Comparison of ENCODE assay signal across 1 cellular context in the genomic region with DNA sequence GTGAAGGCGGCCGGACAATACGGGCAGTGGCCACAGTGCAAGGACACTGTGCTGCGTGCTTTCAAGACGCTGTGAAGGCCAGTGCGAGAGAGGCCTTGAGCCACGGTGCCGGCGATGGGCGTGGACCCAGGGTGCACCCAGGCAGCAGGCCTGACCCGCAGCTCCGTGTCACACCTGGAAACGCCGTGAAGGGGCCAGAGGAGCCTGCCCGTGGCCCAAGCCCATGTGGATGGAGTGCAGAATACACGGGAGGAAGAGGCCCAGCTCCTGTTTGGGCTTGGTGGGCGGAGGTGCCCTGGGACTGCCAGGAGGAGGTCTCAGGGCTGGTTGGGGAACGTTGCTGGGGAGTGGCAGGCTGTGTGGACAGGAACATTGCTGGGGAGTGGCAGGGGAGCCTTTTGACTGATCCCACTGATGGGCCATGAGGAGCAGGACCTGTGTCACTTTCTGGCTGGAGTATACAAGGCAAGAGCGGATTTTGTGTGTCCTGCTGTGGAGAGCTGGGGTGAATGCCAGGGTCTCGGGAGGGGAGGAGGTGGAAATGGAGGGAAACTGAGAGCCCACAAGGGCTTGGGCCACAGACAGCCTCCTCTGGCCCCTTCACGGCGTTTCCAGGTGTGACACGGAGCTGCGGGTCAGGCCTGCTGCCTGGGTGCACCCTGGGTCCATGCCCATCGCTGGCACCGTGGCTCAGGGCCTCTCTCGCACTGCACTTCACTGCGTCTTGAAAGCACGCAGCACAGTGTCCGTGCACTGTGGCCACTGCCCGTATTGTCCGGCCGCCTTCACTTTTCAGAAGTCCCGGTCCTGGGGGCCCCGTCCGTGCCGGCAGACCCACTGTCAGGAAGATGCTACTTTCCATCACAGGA.
TF ChIP-seq lines count a peak whose summit lies in the region.

No MANE protein-coding gene starts in this region.

TF ChIP-seq in GM23338, 12 proteins besides CTCF, POLR2A, EP300 and RAD21 (continued from another document):
- TF ChIP-seq ZNF331 (CRISPR knock-in tag; IDR thresholded peaks at IDR 0.05; ENCODE audit: low read depth): no peak
- TF ChIP-seq ZNF114 (CRISPR knock-in tag; IDR thresholded peaks at IDR 0.05): no peak
- TF ChIP-seq CREB1 (CRISPR knock-in tag; IDR thresholded peaks at IDR 0.05; ENCODE audit: low read depth): no peak
- TF ChIP-seq, protein P1, sequence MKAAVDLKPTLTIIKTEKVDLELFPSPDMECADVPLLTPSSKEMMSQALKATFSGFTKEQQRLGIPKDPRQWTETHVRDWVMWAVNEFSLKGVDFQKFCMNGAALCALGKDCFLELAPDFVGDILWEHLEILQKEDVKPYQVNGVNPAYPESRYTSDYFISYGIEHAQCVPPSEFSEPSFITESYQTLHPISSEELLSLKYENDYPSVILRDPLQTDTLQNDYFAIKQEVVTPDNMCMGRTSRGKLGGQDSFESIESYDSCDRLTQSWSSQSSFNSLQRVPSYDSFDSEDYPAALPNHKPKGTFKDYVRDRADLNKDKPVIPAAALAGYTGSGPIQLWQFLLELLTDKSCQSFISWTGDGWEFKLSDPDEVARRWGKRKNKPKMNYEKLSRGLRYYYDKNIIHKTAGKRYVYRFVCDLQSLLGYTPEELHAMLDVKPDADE (IDR thresholded peaks at IDR 0.05): no peak
- TF ChIP-seq, protein P2, sequence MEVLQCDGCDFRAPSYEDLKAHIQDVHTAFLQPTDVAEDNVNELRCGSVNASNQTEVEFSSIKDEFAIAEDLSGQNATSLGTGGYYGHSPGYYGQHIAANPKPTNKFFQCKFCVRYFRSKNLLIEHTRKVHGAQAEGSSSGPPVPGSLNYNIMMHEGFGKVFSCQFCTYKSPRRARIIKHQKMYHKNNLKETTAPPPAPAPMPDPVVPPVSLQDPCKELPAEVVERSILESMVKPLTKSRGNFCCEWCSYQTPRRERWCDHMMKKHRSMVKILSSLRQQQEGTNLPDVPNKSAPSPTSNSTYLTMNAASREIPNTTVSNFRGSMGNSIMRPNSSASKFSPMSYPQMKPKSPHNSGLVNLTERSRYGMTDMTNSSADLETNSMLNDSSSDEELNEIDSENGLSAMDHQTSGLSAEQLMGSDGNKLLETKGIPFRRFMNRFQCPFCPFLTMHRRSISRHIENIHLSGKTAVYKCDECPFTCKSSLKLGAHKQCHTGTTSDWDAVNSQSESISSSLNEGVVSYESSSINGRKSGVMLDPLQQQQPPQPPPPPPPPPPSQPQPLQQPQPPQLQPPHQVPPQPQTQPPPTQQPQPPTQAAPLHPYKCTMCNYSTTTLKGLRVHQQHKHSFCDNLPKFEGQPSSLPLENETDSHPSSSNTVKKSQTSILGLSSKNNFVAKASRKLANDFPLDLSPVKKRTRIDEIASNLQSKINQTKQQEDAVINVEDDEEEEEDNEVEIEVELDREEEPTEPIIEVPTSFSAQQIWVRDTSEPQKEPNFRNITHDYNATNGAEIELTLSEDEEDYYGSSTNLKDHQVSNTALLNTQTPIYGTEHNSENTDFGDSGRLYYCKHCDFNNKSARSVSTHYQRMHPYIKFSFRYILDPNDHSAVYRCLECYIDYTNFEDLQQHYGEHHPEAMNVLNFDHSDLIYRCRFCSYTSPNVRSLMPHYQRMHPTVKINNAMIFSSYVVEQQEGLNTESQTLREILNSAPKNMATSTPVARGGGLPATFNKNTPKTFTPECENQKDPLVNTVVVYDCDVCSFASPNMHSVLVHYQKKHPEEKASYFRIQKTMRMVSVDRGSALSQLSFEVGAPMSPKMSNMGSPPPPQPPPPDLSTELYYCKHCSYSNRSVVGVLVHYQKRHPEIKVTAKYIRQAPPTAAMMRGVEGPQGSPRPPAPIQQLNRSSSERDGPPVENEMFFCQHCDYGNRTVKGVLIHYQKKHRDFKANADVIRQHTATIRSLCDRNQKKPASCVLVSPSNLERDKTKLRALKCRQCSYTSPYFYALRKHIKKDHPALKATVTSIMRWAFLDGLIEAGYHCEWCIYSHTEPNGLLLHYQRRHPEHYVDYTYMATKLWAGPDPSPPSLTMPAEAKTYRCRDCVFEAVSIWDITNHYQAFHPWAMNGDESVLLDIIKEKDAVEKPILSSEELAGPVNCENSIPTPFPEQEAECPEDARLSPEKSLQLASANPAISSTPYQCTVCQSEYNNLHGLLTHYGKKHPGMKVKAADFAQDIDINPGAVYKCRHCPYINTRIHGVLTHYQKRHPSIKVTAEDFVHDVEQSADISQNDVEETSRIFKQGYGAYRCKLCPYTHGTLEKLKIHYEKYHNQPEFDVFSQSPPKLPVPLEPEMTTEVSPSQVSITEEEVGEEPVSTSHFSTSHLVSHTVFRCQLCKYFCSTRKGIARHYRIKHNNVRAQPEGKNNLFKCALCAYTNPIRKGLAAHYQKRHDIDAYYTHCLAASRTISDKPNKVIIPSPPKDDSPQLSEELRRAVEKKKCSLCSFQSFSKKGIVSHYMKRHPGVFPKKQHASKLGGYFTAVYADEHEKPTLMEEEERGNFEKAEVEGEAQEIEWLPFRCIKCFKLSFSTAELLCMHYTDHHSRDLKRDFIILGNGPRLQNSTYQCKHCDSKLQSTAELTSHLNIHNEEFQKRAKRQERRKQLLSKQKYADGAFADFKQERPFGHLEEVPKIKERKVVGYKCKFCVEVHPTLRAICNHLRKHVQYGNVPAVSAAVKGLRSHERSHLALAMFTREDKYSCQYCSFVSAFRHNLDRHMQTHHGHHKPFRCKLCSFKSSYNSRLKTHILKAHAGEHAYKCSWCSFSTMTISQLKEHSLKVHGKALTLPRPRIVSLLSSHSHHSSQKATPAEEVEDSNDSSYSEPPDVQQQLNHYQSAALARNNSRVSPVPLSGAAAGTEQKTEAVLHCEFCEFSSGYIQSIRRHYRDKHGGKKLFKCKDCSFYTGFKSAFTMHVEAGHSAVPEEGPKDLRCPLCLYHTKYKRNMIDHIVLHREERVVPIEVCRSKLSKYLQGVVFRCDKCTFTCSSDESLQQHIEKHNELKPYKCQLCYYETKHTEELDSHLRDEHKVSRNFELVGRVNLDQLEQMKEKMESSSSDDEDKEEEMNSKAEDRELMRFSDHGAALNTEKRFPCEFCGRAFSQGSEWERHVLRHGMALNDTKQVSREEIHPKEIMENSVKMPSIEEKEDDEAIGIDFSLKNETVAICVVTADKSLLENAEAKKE (CRISPR knock-in tag; IDR thresholded peaks at IDR 0.05): no peak
- no peak for TF ChIP-seq POLR2AphosphoS5 (IDR thresholded peaks at IDR 0.05; ENCODE audit: low read depth)
TF ChIP-seq in GM23338: peak in this region for 0.
